In genomic region chr4:143207555-143207954, GRCh38 we compare ENCODE assay signal across 9 cellular contexts. TPM values are rescaled to one million over a fixed set of nuclear protein-coding genes. Genes with fewer than 3 reads are reported as not detected.
DNase-seq lines count a peak whose midpoint lies in the region; ATAC-seq, FAIRE-seq and TF ChIP-seq lines count a peak whose summit lies in the region.
"Had no signal": no experiment of that assay in that cellular context is flagged by ENCODE, and none has a peak within 500 bp of the region (broad histone marks: within the 10 kb centered on the region; RNA-seq: fewer than 3 reads in every experiment).

No MANE protein-coding gene starts in this region.

- intact Hi-C loops in CD8-positive, alpha-beta T cell (cut with DNase I, micrococcal nuclease): loop anchor here in 1 of 2 experiments (10.0 kb wide), 1 partner anchor 1083 kb away; no protein-coding TSS in a partner anchor
- intact Hi-C loops in natural killer cell (cut with micrococcal nuclease): no loop called here

- FAIRE-seq in H1 (lab: Jason Lieb, UNC): no peak

- H3K4me1 Mint-ChIP-seq in CD8-positive, alpha-beta T cell (ENCODE audit: low read depth): peaks cover 14% of the 10 kb centered on the region
- peaks cover 6% of the 10 kb centered on the region for H3K4me1 Mint-ChIP-seq in T-helper 2 cell treated with Interferon-gamma antibody and Interleukin-4, amounts not matched to agents 5 μg/mL and 100 μg/mL, for 36 hours (ENCODE audit: low read depth)
- peaks cover 6 to 8% of the 10 kb centered on the region in 2 donors for H3K4me1 Mint-ChIP-seq in natural killer cell

- no peak overlapping the region for H2BK15ac ChIP-seq in H1 (ENCODE audit: low read length)

- H4K5ac ChIP-seq in H1 (ENCODE audit: insufficient read length, low read depth, low read length): no peak overlapping the region

- no peak overlapping the region for H4K8ac ChIP-seq in H1 (ENCODE audit: extremely low read depth, insufficient read depth, low read length)

- WGBS in H1 (ENCODE audit: extremely low coverage in 1 of 2, insufficient coverage in 1 of 2, insufficient read length in 1 of 2, insufficient replicate concordance in 2 of 2, low coverage in 1 of 2, low lambda C conversion rate in 2 of 2, missing lambda C conversion rate in 1 of 2), 2 experiments: 100% methylated on average over 1 of the region's 1 CpG; no CpG with 5 or more reads in 1 of the 2 experiments

- peaks cover 33% of the 10 kb centered on the region for H3K36me3 ChIP-seq in CD8-positive, alpha-beta T cell (ENCODE audit: insufficient read depth, low read length)
- H3K36me3 ChIP-seq in MM.1S (replicated peaks; ENCODE audit: insufficient read depth, low read length) (peaks cover 3% of the 10 kb centered on the region; the same call in 1 of the 2 replicates), H1 (ENCODE audit: control insufficient read depth in 2 of 4, insufficient read depth in 4 of 4, low read length in 3 of 4) (peaks cover 0 to 35% (median 13%) of the 10 kb centered on the region in 4 experiments; a peak in 6 of 8 replicates)

- no peak overlapping the region for H3K27ac ChIP-seq in CD8-positive, alpha-beta T cell (ENCODE audit: low read depth, low read length)
- H3K27ac ChIP-seq in MM.1S (ENCODE audit: low read length) (no peak overlapping the region), H1 (ENCODE audit: low read depth, low read length) (no peak overlapping the region)

- no peak overlapping the region for H2BK120ac ChIP-seq in H1 (replicated peaks; ENCODE audit: low read depth, low read length)

- H2BK20ac ChIP-seq in H1 (ENCODE audit: low read length): no peak overlapping the region

- no peak overlapping the region for H3K4me2 ChIP-seq in MM.1S (ENCODE audit: low read depth, low read length)
- no peak overlapping the region for H3K4me2 ChIP-seq in H1 (ENCODE audit: insufficient read depth in 1 of 2, low read depth in 2 of 2, low read length in 2 of 2)

- H2AFZ ChIP-seq in MM.1S (ENCODE audit: low read length) (no peak overlapping the region), H1 (ENCODE audit: low read length) (no peak overlapping the region)

- no peaks in the 10 kb centered on the region for H3K4me1 ChIP-seq in CD8-positive, alpha-beta T cell (ENCODE audit: insufficient read depth, low read length)
- H3K4me1 ChIP-seq in MM.1S (ENCODE audit: low read length) (no peaks in the 10 kb centered on the region), H1 (replicated peaks in 1 of 4; ENCODE audit: control insufficient read depth in 3 of 4, insufficient read depth in 4 of 4, low read length in 3 of 4) (no peaks in the 10 kb centered on the region)

- H3F3A ChIP-seq in MM.1S (ENCODE audit: insufficient read depth, low read length): no peaks in the 10 kb centered on the region

- no peak for TF ChIP-seq POLR2A in H1 (IDR thresholded peaks at IDR 0.05; ENCODE audit: control extremely low read depth in 1 of 2, low read depth in 2 of 2, low read length in 2 of 2)

- no peak overlapping the region for H3K18ac ChIP-seq in H1 (ENCODE audit: extremely low read depth, low read length)

- H3K9me2 ChIP-seq in MM.1S (replicated peaks; ENCODE audit: insufficient read depth, low read length): no peaks in the 10 kb centered on the region

- H2BK12ac ChIP-seq in H1 (ENCODE audit: low read depth, low read length): no peak overlapping the region

- H3K27me3 ChIP-seq in CD8-positive, alpha-beta T cell (ENCODE audit: insufficient read depth, low read length): no peaks in the 10 kb centered on the region
- no peaks in the 10 kb centered on the region for H3K27me3 ChIP-seq in MM.1S (replicated peaks; ENCODE audit: insufficient read depth, low read length)
- H3K27me3 ChIP-seq in H1 (replicated peaks in 1 of 4; ENCODE audit: control insufficient read depth in 3 of 4, extremely low read depth in 1 of 4, insufficient read depth in 3 of 4, low read length in 3 of 4): no peaks in the 10 kb centered on the region

- H3K23ac ChIP-seq in H1 (ENCODE audit: insufficient read length): no peak overlapping the region

- TF ChIP-seq CTCF in CD8-positive, alpha-beta T cell (IDR thresholded peaks at IDR 0.05): no peak
- TF ChIP-seq CTCF in MM.1S (IDR thresholded peaks at IDR 0.05; ENCODE audit: low read length) (peak; percentile 32), H1 (IDR thresholded peaks at IDR 0.05; ENCODE audit: control extremely low read depth in 1 of 3, insufficient read depth in 1 of 3, low read depth in 1 of 3, low read length in 3 of 3) (peak in 1 of 3 experiments; percentile 4; a peak in 2 of 4 replicates), natural killer cell (IDR thresholded peaks at IDR 0.05) (no peak)

- no peak overlapping the region for H3K4ac ChIP-seq in H1 (replicated peaks; ENCODE audit: insufficient read length, low read depth, low read length)

- no peak overlapping the region for H3K4me3 Mint-ChIP-seq in CD8-positive, alpha-beta T cell
- no peak overlapping the region for H3K4me3 Mint-ChIP-seq in T-helper 2 cell treated with Interferon-gamma antibody and Interleukin-4, amounts not matched to agents 5 μg/mL and 100 μg/mL, for 36 hours
- no peak overlapping the region for H3K4me3 Mint-ChIP-seq in natural killer cell

- no peaks in the 10 kb centered on the region for H3K9me3 ChIP-seq in CD8-positive, alpha-beta T cell (ENCODE audit: low read length)
- H3K9me3 ChIP-seq in MM.1S (replicated peaks; ENCODE audit: insufficient read depth, low read length) (no peaks in the 10 kb centered on the region), H1 (ENCODE audit: insufficient read depth in 2 of 2, low read depth in 1 of 2, low read length in 1 of 2) (no peaks in the 10 kb centered on the region)

- no peaks in the 10 kb centered on the region; the same call in 1 of the 2 replicates for H4K20me1 ChIP-seq in MM.1S (ENCODE audit: insufficient read depth, low read length)
- H4K20me1 ChIP-seq in H1 (replicated peaks in 1 of 2; ENCODE audit: control insufficient read depth in 1 of 2, insufficient read depth in 2 of 2, low read length in 2 of 2): peaks cover 0 to 2% of the 10 kb centered on the region in 2 experiments

- no peaks in the 10 kb centered on the region for H3K27me3 Mint-ChIP-seq in CD8-positive, alpha-beta T cell (ENCODE audit: low read depth)
- H3K27me3 Mint-ChIP-seq in T-helper 2 cell treated with Interferon-gamma antibody and Interleukin-4, amounts not matched to agents 5 μg/mL and 100 μg/mL, for 36 hours (ENCODE audit: low read depth): no peaks in the 10 kb centered on the region
- no peaks in the 10 kb centered on the region for H3K27me3 Mint-ChIP-seq in natural killer cell (ENCODE audit: low read depth in 2 of 2)

- H3K56ac ChIP-seq in H1 (replicated peaks; ENCODE audit: insufficient read length, low read depth, low read length): no peak overlapping the region

- H3K4me3 ChIP-seq in CD8-positive, alpha-beta T cell (ENCODE audit: low read depth, low read length): no peak overlapping the region
- H3K4me3 ChIP-seq in MM.1S (ENCODE audit: low read length) (no peak overlapping the region), H1 (ENCODE audit: extremely low read depth in 1 of 4, insufficient read depth in 2 of 4, low read depth in 3 of 4, low read length in 4 of 4) (no peak overlapping the region)

- no peak overlapping the region for H2AK5ac ChIP-seq in H1 (ENCODE audit: low read depth, low read length)

- no peak for TF ChIP-seq EP300 in H1 (IDR thresholded peaks at IDR 0.05; ENCODE audit: borderline replicate concordance in 1 of 2, low read depth in 2 of 2, low read length in 2 of 2)

- no peak overlapping the region for H2BK5ac ChIP-seq in H1 (ENCODE audit: low read depth, low read length)

- POLR2A ChIA-PET in CD8-positive, alpha-beta T cell (lab: Charles Lee): no interaction called here
- POLR2A ChIA-PET in H1 (lab: Charles Lee; ENCODE audit: partially characterized antibody): no interaction called here

- H3K9ac ChIP-seq in MM.1S (ENCODE audit: low read length) (no peak overlapping the region), H1 (replicated peaks in 1 of 4; ENCODE audit: extremely low read depth in 1 of 4, low read depth in 3 of 4, low read length in 3 of 4) (no peak overlapping the region)

- H3K36me3 Mint-ChIP-seq in CD8-positive, alpha-beta T cell: peaks cover 73% of the 10 kb centered on the region
- peaks cover 36% of the 10 kb centered on the region for H3K36me3 Mint-ChIP-seq in T-helper 2 cell treated with Interferon-gamma antibody and Interleukin-4, amounts not matched to agents 5 μg/mL and 100 μg/mL, for 36 hours (ENCODE audit: low read depth)
- peaks cover 8% of the 10 kb centered on the region for H3K36me3 Mint-ChIP-seq in natural killer cell

- peaks cover 40% of the 10 kb centered on the region for H3K79me2 ChIP-seq in MM.1S (ENCODE audit: low read length)
- no peaks in the 10 kb centered on the region for H3K79me2 ChIP-seq in H1 (ENCODE audit: control insufficient read depth in 1 of 2, insufficient read depth in 2 of 2, low read length in 2 of 2)

- no peaks in the 10 kb centered on the region for H3K23me2 ChIP-seq in H1 (ENCODE audit: low read depth, low read length)

- peak overlapping the region; percentile 39 for H3K27ac Mint-ChIP-seq in CD8-positive, alpha-beta T cell
- H3K27ac Mint-ChIP-seq in T-helper 2 cell treated with Interferon-gamma antibody and Interleukin-4, amounts not matched to agents 5 μg/mL and 100 μg/mL, for 36 hours: no peak overlapping the region
- H3K27ac Mint-ChIP-seq in natural killer cell: peak overlapping the region in 1 of 2 donors; percentile 61

- ATAC-seq in CD8-positive, alpha-beta T cell: no peak
- ATAC-seq in GM21390 (IDR thresholded peaks at IDR 0.05; ENCODE audit: unreplicated experiment) (no peak), natural killer cell (no peak)

- no peaks in the 10 kb centered on the region for H3K9me3 Mint-ChIP-seq in CD8-positive, alpha-beta T cell
- H3K9me3 Mint-ChIP-seq in T-helper 2 cell treated with Interferon-gamma antibody and Interleukin-4, amounts not matched to agents 5 μg/mL and 100 μg/mL, for 36 hours: no peaks in the 10 kb centered on the region
- no peaks in the 10 kb centered on the region for H3K9me3 Mint-ChIP-seq in natural killer cell

- no peak overlapping the region for H3K14ac ChIP-seq in H1 (ENCODE audit: insufficient read length)

- CTCF ChIA-PET in CD8-positive, alpha-beta T cell (lab: Charles Lee): no interaction called here
- CTCF ChIA-PET in H1 (lab: Charles Lee; ENCODE audit: partially characterized antibody): interaction anchor here (1.0 to 1.2 kb wide), 2 partner anchors 45 to 277 kb away, joined by 3 to 6 read pairs; no protein-coding TSS in a partner anchor

- no peaks in the 10 kb centered on the region for H3K79me1 ChIP-seq in H1 (ENCODE audit: low read depth, low read length)

- H4K91ac ChIP-seq in H1 (replicated peaks; ENCODE audit: insufficient read length, low read length): no peak overlapping the region

- DNase-seq in CD8-positive, alpha-beta T cell: no peak
- DNase-seq in MM.1S (peak; percentile 38), H1 (ENCODE audit: low read depth in 1 of 2, low spot score in 2 of 2) (no peak), medulla oblongata (ENCODE audit: extremely low spot score) (peak; percentile 66), HCEC 1CT (no peak), natural killer cell (no peak)
- DNase-seq in T-helper 2 cell treated with Interferon-gamma antibody and Interleukin-4, amounts not matched to agents 5 μg/mL and 100 μg/mL, for 36 hours (ENCODE audit: low spot score): no peak
- DNase-seq: stimulated activated CD4-positive, alpha-beta T cell treated with anti-CD3 and anti-CD28 coated beads, Interleukin-4, amount 100 ng/mL, for 1 hour had no signal

- peak; percentile 17 to 25; a peak in 2 of 4 replicates for TF ChIP-seq RAD21 in H1 (IDR thresholded peaks at IDR 0.05 in 1 of 2, conservative IDR thresholded peaks at IDR 0.05 in 1 of 2; ENCODE audit: low read depth in 2 of 2, low read length in 2 of 2)

RNA-seq across cellular contexts. Expression of gene USP38, which starts 22.8 kb away (rescaled TPM):
- total RNA-seq in CD8-positive, alpha-beta T cell: 10 to 100 TPM; 38.4 to 40.2 TPM
- total RNA-seq in H1 (2021; fragmentation: NEBNext Ultra II Directional; extraction: Animal tissue kit (Norgen Biotek cat#: 25700)): 10.5 and 10.8 TPM in 2 replicates
- 3.2 and 3.3 TPM in 2 replicates for polyA plus RNA-seq in H1 (2011; rRNA removed)
- polyA plus RNA-seq in H1 (2011; cell fraction: cytosol; rRNA removed): 3.7 TPM
- polyA plus RNA-seq in H1 (2011; cell fraction: nucleus; rRNA removed): 4.8 TPM
- polyA plus RNA-seq in H1 (2012, experiment 1 of 2): 3.2 to 5.2 TPM (median 4.5 TPM) in 4 replicates
- polyA plus RNA-seq in H1 (2012, experiment 2 of 2): 0.45 TPM
- polyA plus RNA-seq in H1 (2013, experiment 1 of 2): 3.8 TPM
- 3.6 TPM for polyA plus RNA-seq in H1 (2013, experiment 2 of 2)
- 20.9 and 22.1 TPM in 2 replicates for polyA minus RNA-seq in H1 (2011; rRNA and poly(A)+ RNA removed)
- 11.7 TPM for polyA minus RNA-seq in H1 (2011; cell fraction: cytosol; rRNA and poly(A)+ RNA removed)
- polyA minus RNA-seq in H1 (2011; cell fraction: nucleus; rRNA and poly(A)+ RNA removed): 27.6 TPM
- 10 to 100 TPM; 35.6 to 39.5 (median 36.7) TPM for total RNA-seq in natural killer cell

Comparison
In these comparisons a context has a peak if more than half of its experiments do, and no peak if none do; other contexts are left out.
1. DNase-seq: peak in MM.1S (single experiment) and medulla oblongata (single experiment); none in CD8-positive, alpha-beta T cell (0 of 7), H1 (0 of 2), HCEC 1CT (single experiment), T-helper 2 cell treated with Interferon-gamma antibody and Interleukin-4, amounts not matched to agents 5 μg/mL and 100 μg/mL, for 36 hours (single experiment) and natural killer cell (single experiment).